Comparison of ENCODE assay signal across 10 cellular contexts in genomic region chr19:6480843-6481415, GRCh38. TPM values are rescaled to one million over a fixed set of nuclear protein-coding genes. Genes with fewer than 3 reads are reported as not detected.
DNase-seq lines count a peak whose midpoint lies in the region; ATAC-seq and TF ChIP-seq lines count a peak whose summit lies in the region.
"Had no signal": no experiment of that assay in that cellular context is flagged by ENCODE, and none has a peak within 500 bp of the region (broad histone marks: within the 10 kb centered on the region; RNA-seq: fewer than 3 reads in every experiment).

No MANE protein-coding gene starts in this region.

- intact Hi-C loops in psoas muscle (cut with DNase I), result no loop called here

- no peaks in the 10 kb centered on the region for H3K27me3 Mint-ChIP-seq in activated naive CD8-positive, alpha-beta T cell

- no peaks in the 10 kb centered on the region for H3K36me3 ChIP-seq in psoas muscle (ENCODE audit: insufficient read depth in 1 of 2, low read depth in 1 of 2)

- no peaks in the 10 kb centered on the region for H3K4me1 ChIP-seq in psoas muscle

- ATAC-seq in HG03571 (IDR thresholded peaks at IDR 0.05; ENCODE audit: unreplicated experiment) (peak; percentile 30), psoas muscle (no peak), GM21786 (IDR thresholded peaks at IDR 0.05; ENCODE audit: unreplicated experiment) (no peak), GM18909 (IDR thresholded peaks at IDR 0.05; ENCODE audit: poor library complexity, unreplicated experiment) (no peak)

- peaks cover 35% of the 10 kb centered on the region for H3K4me1 Mint-ChIP-seq in activated naive CD8-positive, alpha-beta T cell (ENCODE audit: low read depth)

- no peak for DNase-seq in GM12864 (ENCODE audit: low read depth)
- no peak for DNase-seq in psoas muscle
- DNase-seq in SKM-1 (lab: John Stamatoyannopoulos, UW; ENCODE audit: unreplicated experiment), result no peak
- no peak for DNase-seq in globus pallidus (ENCODE audit: low spot score)
- DNase-seq: DMS79 had no signal

- peaks cover 0 to 31% (median 9%) of the 10 kb centered on the region in 3 donors for H3K27me3 ChIP-seq in psoas muscle (ENCODE audit: insufficient read depth in 3 of 3, low read length in 2 of 3)

- H3K27ac Mint-ChIP-seq in activated naive CD8-positive, alpha-beta T cell, result peak overlapping the region; percentile 97

- no peaks in the 10 kb centered on the region for H3K9me3 ChIP-seq in psoas muscle

- WGBS in psoas muscle, 3 donors, result 73 to 78% (median 74%) methylated on average over 10 of the region's 10 CpGs

- no peak overlapping the region for H3K27ac ChIP-seq in psoas muscle

- TF ChIP-seq CTCF in GM12864 (IDR thresholded peaks at IDR 0.05; ENCODE audit: low read depth, low read length, missing control alignments), result no peak
- no peak for TF ChIP-seq CTCF in psoas muscle (IDR thresholded peaks at IDR 0.05)

- no peaks in the 10 kb centered on the region for H3K36me3 Mint-ChIP-seq in activated naive CD8-positive, alpha-beta T cell

- no peaks in the 10 kb centered on the region for H3K9me3 Mint-ChIP-seq in activated naive CD8-positive, alpha-beta T cell (ENCODE audit: low read depth)

- H3K4me3 ChIP-seq in GM12864 (ENCODE audit: low read depth, low read length) (peak overlapping the region; percentile 74), psoas muscle (peak overlapping the region; percentile 36)

- H3K4me3 Mint-ChIP-seq in activated naive CD8-positive, alpha-beta T cell, result peak overlapping the region; percentile 100

RNA-seq across cellular contexts. Expression of gene DENND1C, which starts 0.7 kb away (rescaled TPM):
- total RNA-seq in psoas muscle, result under 1 TPM; 0.26 to 0.93 (median 0.81) TPM
- under 1 TPM; 0.17 to 0.27 (median 0.21) TPM for polyA plus RNA-seq in psoas muscle

RNA-seq across cellular contexts. Expression of gene CRB3, which starts 16.9 kb away (rescaled TPM):
- not detected for total RNA-seq in psoas muscle
- under 1 TPM in 2 of 3 donors, not detected in 1; 0.23 to 0.38 TPM for polyA plus RNA-seq in psoas muscle

RNA-seq across cellular contexts. Expression of gene TUBB4A, which starts 21.2 kb away (rescaled TPM):
- 1 to 10 TPM; 2.7 to 6.4 (median 4.6) TPM for total RNA-seq in psoas muscle
- 1 to 10 TPM in 2 of 3 donors, under 1 TPM in 1; 0.44 to 1.4 (median 1.0) TPM for polyA plus RNA-seq in psoas muscle
- polyA plus RNA-seq: keratinocyte had no signal

RNA-seq across cellular contexts. Expression of gene SLC25A23, which starts 21.3 kb away (rescaled TPM):
- 10 to 100 TPM; 40.6 to 91.8 (median 67.1) TPM for total RNA-seq in psoas muscle
- 10 to 100 TPM; 15.0 to 49.4 (median 49.0) TPM for polyA plus RNA-seq in psoas muscle

RNA-seq across cellular contexts. Expression of gene SLC25A41, which starts 47.4 kb away (rescaled TPM):
- under 1 TPM in 3 of 4 donors, not detected in 1; 0.15 to 0.60 (median 0.50) TPM for total RNA-seq in psoas muscle
- under 1 TPM; 0.07 to 0.45 (median 0.43) TPM for polyA plus RNA-seq in psoas muscle
- polyA plus RNA-seq: keratinocyte had no signal
